ENCODE assay signal across 35 cellular contexts in genomic region chr20:32029561-32029960, GRCh38. TPM values are rescaled to one million over a fixed set of nuclear protein-coding genes. Genes with fewer than 3 reads are reported as not detected.
"Had no signal": no experiment of that assay in that cellular context is flagged by ENCODE, and none has a peak within 500 bp of the region (broad histone marks: within the 10 kb centered on the region; RNA-seq: fewer than 3 reads in every experiment).

No MANE protein-coding gene starts in this region.

- H3K9me3 ChIP-seq: adrenal gland, body of pancreas had no signal

- H3K36me3 ChIP-seq: adrenal gland, cardiac muscle cell had no signal

- H3K9me3 Mint-ChIP-seq: activated B cell treated with CpG ODN at 0.5 μM for 24 hours; activated CD4-positive, alpha-beta memory T cell treated with anti-CD3 and anti-CD28 coated beads for 36 hours; activated CD4-positive, alpha-beta T cell treated with anti-CD3 and anti-CD28 coated beads, Interleukin-2, amount 10 ng/mL, durations not matched to agents 24 days and 14 days; activated CD8-positive, alpha-beta T cell treated with anti-CD3 and anti-CD28 coated beads for 36 hours; activated naive CD4-positive, alpha-beta T cell treated with anti-CD3 and anti-CD28 coated beads for 36 hours; activated naive CD4-positive, alpha-beta T cell treated with anti-CD3 and anti-CD28 coated beads, Interleukin-2, amount 50 U/mL, for 72 hours; activated naive CD8-positive, alpha-beta T cell treated with anti-CD3 and anti-CD28 coated beads for 36 hours; activated T-cell treated with anti-CD3 and anti-CD28 coated beads, Interleukin-2, amount 50 U/mL, for 4 hours; activated T-cell treated with anti-CD3 and anti-CD28 coated beads, Interleukin-2, amount 50 U/mL, for 72 hours; activated T-helper 1 cell treated with anti-CD3 and anti-CD28 coated beads, Interleukin-12 subunit alpha, Interleukin-12 subunit beta, Interleukin-2, Interleukin-4 antibody, amounts not matched to agents 30 ng/mL and 10 ng/mL and 1 ng/mL, durations not matched to agents 14 hours and 24 hours and 36 hours; activated T-helper 17 cell treated with anti-CD3 and anti-CD28 coated beads, Interleukin-2, amount 50 U/mL, for 72 hours; central memory CD8-positive, alpha-beta T cell; T-helper 1 cell treated with Interleukin-12 subunit alpha and Interleukin-12 subunit beta and Interleukin-4 antibody, amounts not matched to agents 30 μg/mL and 1 μg/mL, for 36 hours; T-helper 2 cell treated with Interferon-gamma antibody and Interleukin-4, amounts not matched to agents 5 μg/mL and 100 μg/mL, for 36 hours had no signal

- H3K27ac ChIP-seq: adrenal gland, body of pancreas, cardiac muscle cell, VCaP had no signal

- H3K4me3 ChIP-seq: adrenal gland, body of pancreas had no signal

- H3K4me1 ChIP-seq: adrenal gland had no signal

- H3K4me3 Mint-ChIP-seq: activated B cell treated with CpG ODN at 0.5 μM for 24 hours; activated CD4-positive, alpha-beta memory T cell treated with anti-CD3 and anti-CD28 coated beads for 36 hours; activated CD4-positive, alpha-beta T cell treated with anti-CD3 and anti-CD28 coated beads, Interleukin-2, amount 10 ng/mL, durations not matched to agents 24 days and 14 days; activated CD8-positive, alpha-beta T cell treated with anti-CD3 and anti-CD28 coated beads for 36 hours; activated naive CD4-positive, alpha-beta T cell treated with anti-CD3 and anti-CD28 coated beads for 36 hours; activated naive CD8-positive, alpha-beta T cell treated with anti-CD3 and anti-CD28 coated beads for 36 hours; activated T-cell treated with anti-CD3 and anti-CD28 coated beads, Interleukin-2, amount 50 U/mL, for 4 hours; activated T-cell treated with anti-CD3 and anti-CD28 coated beads, Interleukin-2, amount 50 U/mL, for 72 hours; activated T-helper 1 cell treated with anti-CD3 and anti-CD28 coated beads, Interleukin-12 subunit alpha, Interleukin-12 subunit beta, Interleukin-2, Interleukin-4 antibody, amounts not matched to agents 30 ng/mL and 10 ng/mL and 1 ng/mL, durations not matched to agents 14 hours and 24 hours and 36 hours; activated T-helper 17 cell treated with anti-CD3 and anti-CD28 coated beads, Interleukin-2, amount 50 U/mL, for 72 hours; central memory CD8-positive, alpha-beta T cell; T-helper 1 cell treated with Interleukin-12 subunit alpha and Interleukin-12 subunit beta and Interleukin-4 antibody, amounts not matched to agents 30 μg/mL and 1 μg/mL, for 36 hours; T-helper 2 cell treated with Interferon-gamma antibody and Interleukin-4, amounts not matched to agents 5 μg/mL and 100 μg/mL, for 36 hours had no signal

- DNase-seq: activated B cell treated with CpG ODN at 0.5 μM for 24 hours; activated CD4-positive, alpha-beta memory T cell treated with anti-CD3 and anti-CD28 coated beads for 36 hours; activated CD4-positive, alpha-beta T cell treated with anti-CD3 and anti-CD28 coated beads for 4 hours; activated CD4-positive, alpha-beta T cell treated with anti-CD3 and anti-CD28 coated beads, Interleukin-2, amount 10 ng/mL, durations not matched to agents 24 days and 14 days; activated CD4-positive, alpha-beta T cell treated with anti-CD3 and anti-CD28 coated beads, Interleukin-2, amount 50 U/mL, for 1 hour; activated CD4-positive, alpha-beta T cell treated with anti-CD3 and anti-CD28 coated beads, Interleukin-2, amount 50 U/mL, for 4 hours; activated CD4-positive, CD25-positive, alpha-beta regulatory T cell treated with anti-CD3 and anti-CD28 coated beads, Interleukin-2, amount 50 U/mL, for 72 hours; activated CD8-positive, alpha-beta memory T cell treated with anti-CD3 and anti-CD28 coated beads, Interleukin-2, amount 50 U/mL, for 4 hours; activated CD8-positive, alpha-beta T cell treated with anti-CD3 and anti-CD28 coated beads for 36 hours; activated gamma-delta T cell treated with Interleukin-2 at 50 U/mL for 16 hours; activated naive CD4-positive, alpha-beta T cell; activated naive CD4-positive, alpha-beta T cell treated with anti-CD3 and anti-CD28 coated beads for 36 hours; activated naive CD4-positive, alpha-beta T cell treated with anti-CD3 and anti-CD28 coated beads, Interleukin-2, amount 50 U/mL, for 16 hours; activated naive CD8-positive, alpha-beta T cell treated with anti-CD3 and anti-CD28 coated beads for 36 hours; activated T-cell treated with anti-CD3 and anti-CD28 coated beads for 4 hours; activated T-cell treated with anti-CD3 and anti-CD28 coated beads, Interleukin-2, amount 50 U/mL, for 1 hour; activated T-cell treated with anti-CD3 and anti-CD28 coated beads, Interleukin-2, amount 50 U/mL, for 4 hours; activated T-cell treated with anti-CD3 and anti-CD28 coated beads, Interleukin-2, amount 50 U/mL, for 72 hours; adrenal gland; amniotic stem cell; T-helper 1 cell; T-helper 2 cell; T-helper 9 cell had no signal

- ATAC-seq: activated CD8-positive, alpha-beta T cell treated with anti-CD3 and anti-CD28 coated beads for 36 hours; activated naive CD4-positive, alpha-beta T cell treated with anti-CD3 and anti-CD28 coated beads, Interleukin-2, amount 50 U/mL, for 72 hours; activated T-cell treated with anti-CD3 and anti-CD28 coated beads, Interleukin-2, amount 50 U/mL, for 4 hours; activated T-cell treated with anti-CD3 and anti-CD28 coated beads, Interleukin-2, amount 50 U/mL, for 72 hours; activated T-helper 17 cell treated with anti-CD3 and anti-CD28 coated beads, Interleukin-2, amount 50 U/mL, for 72 hours; body of pancreas had no signal

- H3K36me3 Mint-ChIP-seq: activated CD4-positive, alpha-beta memory T cell treated with anti-CD3 and anti-CD28 coated beads for 36 hours; activated naive CD4-positive, alpha-beta T cell treated with anti-CD3 and anti-CD28 coated beads, Interleukin-2, amount 50 U/mL, for 72 hours; activated naive CD8-positive, alpha-beta T cell treated with anti-CD3 and anti-CD28 coated beads for 36 hours had no signal

- H3K27ac Mint-ChIP-seq: activated B cell treated with CpG ODN at 0.5 μM for 24 hours; activated CD4-positive, alpha-beta memory T cell treated with anti-CD3 and anti-CD28 coated beads for 36 hours; activated CD4-positive, alpha-beta T cell treated with anti-CD3 and anti-CD28 coated beads, Interleukin-2, amount 10 ng/mL, durations not matched to agents 24 days and 14 days; activated CD8-positive, alpha-beta T cell treated with anti-CD3 and anti-CD28 coated beads for 36 hours; activated naive CD4-positive, alpha-beta T cell treated with anti-CD3 and anti-CD28 coated beads for 36 hours; activated naive CD4-positive, alpha-beta T cell treated with anti-CD3 and anti-CD28 coated beads, Interleukin-2, amount 50 U/mL, for 72 hours; activated naive CD8-positive, alpha-beta T cell treated with anti-CD3 and anti-CD28 coated beads for 36 hours; activated T-cell treated with anti-CD3 and anti-CD28 coated beads, Interleukin-2, amount 50 U/mL, for 72 hours; activated T-helper 1 cell treated with anti-CD3 and anti-CD28 coated beads, Interleukin-12 subunit alpha, Interleukin-12 subunit beta, Interleukin-2, Interleukin-4 antibody, amounts not matched to agents 30 ng/mL and 10 ng/mL and 1 ng/mL, durations not matched to agents 14 hours and 24 hours and 36 hours; activated T-helper 17 cell treated with anti-CD3 and anti-CD28 coated beads, Interleukin-2, amount 50 U/mL, for 72 hours; T-helper 1 cell treated with Interleukin-12 subunit alpha and Interleukin-12 subunit beta and Interleukin-4 antibody, amounts not matched to agents 30 μg/mL and 1 μg/mL, for 36 hours; T-helper 2 cell treated with Interferon-gamma antibody and Interleukin-4, amounts not matched to agents 5 μg/mL and 100 μg/mL, for 36 hours had no signal

- H3K4me1 Mint-ChIP-seq: activated CD4-positive, alpha-beta T cell treated with anti-CD3 and anti-CD28 coated beads, Interleukin-2, amount 10 ng/mL, durations not matched to agents 24 days and 14 days; activated naive CD8-positive, alpha-beta T cell treated with anti-CD3 and anti-CD28 coated beads for 36 hours; activated T-helper 17 cell treated with anti-CD3 and anti-CD28 coated beads, Interleukin-2, amount 50 U/mL, for 72 hours; central memory CD8-positive, alpha-beta T cell had no signal

RNA-seq across cellular contexts. Expression of gene CCM2L, which starts 19.3 kb away (rescaled TPM):
- total RNA-seq: activated CD4-positive, alpha-beta memory T cell treated with anti-CD3 and anti-CD28 coated beads for 36 hours; activated CD4-positive, alpha-beta T cell treated with anti-CD3 and anti-CD28 coated beads, Interleukin-2, amount 10 ng/mL, durations not matched to agents 24 days and 14 days; activated CD8-positive, alpha-beta memory T cell treated with anti-CD3 and anti-CD28 coated beads for 36 hours; activated CD8-positive, alpha-beta T cell treated with anti-CD3 and anti-CD28 coated beads for 36 hours; activated naive CD4-positive, alpha-beta T cell treated with anti-CD3 and anti-CD28 coated beads for 36 hours; activated naive CD4-positive, alpha-beta T cell treated with anti-CD3 and anti-CD28 coated beads, Interleukin-2, amount 50 U/mL, for 72 hours; activated naive CD8-positive, alpha-beta T cell treated with anti-CD3 and anti-CD28 coated beads for 36 hours; activated T-cell treated with anti-CD3 and anti-CD28 coated beads, Interleukin-2, amount 50 U/mL, for 4 hours; activated T-cell treated with anti-CD3 and anti-CD28 coated beads, Interleukin-2, amount 50 U/mL, for 72 hours; activated T-helper 1 cell treated with anti-CD3 and anti-CD28 coated beads, Interleukin-12 subunit alpha, Interleukin-12 subunit beta, Interleukin-2, Interleukin-4 antibody, amounts not matched to agents 30 ng/mL and 10 ng/mL and 1 ng/mL, durations not matched to agents 14 hours and 24 hours and 36 hours; activated T-helper 17 cell treated with anti-CD3 and anti-CD28 coated beads, Interleukin-2, amount 50 U/mL, for 72 hours; bronchial epithelial cell; chondrocyte had no signal

RNA-seq across cellular contexts. Expression of gene HCK, which starts 22.5 kb away (rescaled TPM):
- total RNA-seq: activated CD4-positive, alpha-beta memory T cell treated with anti-CD3 and anti-CD28 coated beads for 36 hours; activated CD4-positive, alpha-beta T cell treated with anti-CD3 and anti-CD28 coated beads, Interleukin-2, amount 10 ng/mL, durations not matched to agents 24 days and 14 days; activated CD8-positive, alpha-beta memory T cell treated with anti-CD3 and anti-CD28 coated beads for 36 hours; activated CD8-positive, alpha-beta T cell treated with anti-CD3 and anti-CD28 coated beads for 36 hours; activated naive CD4-positive, alpha-beta T cell treated with anti-CD3 and anti-CD28 coated beads for 36 hours; activated naive CD8-positive, alpha-beta T cell treated with anti-CD3 and anti-CD28 coated beads for 36 hours; cardiac muscle cell; chondrocyte had no signal
- polyA plus RNA-seq: cardiac muscle cell had no signal
